In the genomic region with DNA sequence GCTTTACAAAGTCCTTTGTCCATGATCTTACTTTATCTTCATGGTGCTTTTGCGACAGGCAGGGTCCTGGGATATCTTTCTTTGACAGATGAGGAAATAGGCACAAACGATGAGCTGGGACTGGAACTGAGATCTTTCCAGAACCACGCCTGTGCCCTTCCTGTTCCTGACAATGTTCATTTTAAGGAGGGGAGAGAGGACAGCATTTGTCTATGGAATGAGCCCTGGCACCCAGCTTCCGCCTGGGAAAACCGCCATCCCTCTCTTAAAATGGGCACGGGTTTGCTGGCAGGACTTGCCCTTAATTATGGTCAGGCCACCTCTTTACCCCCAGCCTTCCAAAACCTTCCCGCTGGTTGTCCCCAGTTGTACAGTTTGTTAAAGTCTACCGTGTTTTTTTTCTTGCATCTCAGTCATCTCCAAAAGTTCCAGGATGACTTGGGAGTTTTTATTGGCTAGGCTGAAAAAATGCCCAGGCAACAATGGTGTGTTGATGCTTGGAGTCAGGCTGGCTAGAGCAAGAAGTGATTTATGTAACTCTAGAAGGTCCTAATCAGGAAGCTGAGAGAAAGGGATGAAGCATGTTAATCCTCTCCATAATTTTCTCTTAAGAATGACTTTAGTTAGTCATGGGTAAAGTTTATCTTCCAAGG, we compare ENCODE assay signal across 20 cellular contexts.
A peak's percentile ranks its signal among the peaks of the same experiment; 100 is the strongest.
DNase-seq lines count a peak whose midpoint lies in the region; ATAC-seq and TF ChIP-seq lines count a peak whose summit lies in the region.
"Had no signal": no experiment of that assay in that cellular context is flagged by ENCODE, and none has a peak within 500 bp of the region (broad histone marks: within the 10 kb centered on the region; RNA-seq: fewer than 3 reads in every experiment).

No MANE protein-coding gene starts in this region.

- H3K4me3 ChIP-seq in PC-9 (no peak overlapping the region), subcutaneous abdominal adipose tissue (ENCODE audit: low read depth in 1 of 5, low read length in 5 of 5) (no peak overlapping the region)
- H3K4me3 ChIP-seq: tibial nerve had no signal

- no peaks in the 10 kb centered on the region for H3K9me3 Mint-ChIP-seq in activated CD4-positive, alpha-beta T cell treated with anti-CD3 and anti-CD28 coated beads for 36 hours (ENCODE audit: low read depth)
- H3K9me3 Mint-ChIP-seq: immature natural killer cell had no signal

- H3K4me3 Mint-ChIP-seq in activated CD4-positive, alpha-beta T cell treated with anti-CD3 and anti-CD28 coated beads for 36 hours, result no peak overlapping the region
- H3K4me3 Mint-ChIP-seq: activated naive CD8-positive, alpha-beta T cell; CD4-positive, alpha-beta memory T cell; IgD-negative memory B cell; immature natural killer cell; mesothelial cell of epicardium had no signal

- H3K9me2 ChIP-seq in PC-9 (ENCODE audit: insufficient read depth), result no peaks in the 10 kb centered on the region

- H3K79me2 ChIP-seq in PC-9 (ENCODE audit: low read depth), result no peaks in the 10 kb centered on the region

- intact Hi-C loops in activated CD4-positive, alpha-beta T cell treated with anti-CD3 and anti-CD28 coated beads for 36 hours (cut with DNase I, micrococcal nuclease), result loop anchor here in 1 of 2 experiments (5.0 kb wide), 1 partner anchor 35 kb away; no protein-coding TSS in a partner anchor
- intact Hi-C loops in PC-9 (cut with micrococcal nuclease; ENCODE audit: unreplicated experiment), result no loop called here

- H3K36me3 ChIP-seq in PC-9 (ENCODE audit: low read depth), result no peaks in the 10 kb centered on the region
- H3K36me3 ChIP-seq in subcutaneous abdominal adipose tissue (ENCODE audit: control insufficient read depth in 5 of 5, insufficient read depth in 5 of 5, low read length in 5 of 5), result no peaks in the 10 kb centered on the region
- H3K36me3 ChIP-seq: neutrophil had no signal

- no peaks in the 10 kb centered on the region for H3K9me3 ChIP-seq in PC-9 (ENCODE audit: insufficient read depth, low read depth)
- H3K9me3 ChIP-seq in subcutaneous abdominal adipose tissue (ENCODE audit: control insufficient read depth in 5 of 5, low read length in 5 of 5), result no peaks in the 10 kb centered on the region
- H3K9me3 ChIP-seq: neutrophil, tibial nerve had no signal

- H3K27me3 Mint-ChIP-seq in activated CD4-positive, alpha-beta T cell treated with anti-CD3 and anti-CD28 coated beads for 36 hours, result no peaks in the 10 kb centered on the region
- H3K27me3 Mint-ChIP-seq: activated naive CD8-positive, alpha-beta T cell; CD4-positive, alpha-beta memory T cell; IgD-negative memory B cell had no signal

- CTCF ChIA-PET in activated CD4-positive, alpha-beta T cell treated with anti-CD3 and anti-CD28 coated beads for 36 hours (lab: Charles Lee), result interaction anchor here (0.7 kb wide), 1 partner anchor 10 kb away, joined by 5 read pairs; no protein-coding TSS in a partner anchor
- CTCF ChIA-PET in PC-9 (lab: Charles Lee), result no interaction called here
- CTCF ChIA-PET in HEK293T (lab: Yijun Ruan, JAX), result no interaction called here

- H3K9ac ChIP-seq in subcutaneous abdominal adipose tissue (ENCODE audit: low read length in 5 of 5), result peak overlapping the region in 1 of 5 donors; percentile 39

- peak overlapping the region; percentile 2; the same call in 1 of the 2 replicates for H3K27ac ChIP-seq in PC-9
- peak overlapping the region; percentile 51 for H3K27ac ChIP-seq in subcutaneous abdominal adipose tissue (ENCODE audit: low read depth, low read length)
- H3K27ac ChIP-seq: neutrophil had no signal

- no peak for DNase-seq in activated CD4-positive, alpha-beta T cell treated with anti-CD3 and anti-CD28 coated beads for 36 hours
- no peak for DNase-seq in activated CD4-positive, alpha-beta T cell treated with anti-CD3 and anti-CD28 coated beads, Interleukin-2, amount 50 U/mL, for 48 hours
- no peak for DNase-seq in PC-9
- peak; percentile 31 for DNase-seq in islet precursor cell
- no peak for DNase-seq in HEK293T (ENCODE audit: extremely low spot score)
- DNase-seq: CD4-positive, alpha-beta memory T cell; DND-41; immature natural killer cell; NCI-H2081 treated with DMSO at 0.1 percent for 48 hours; NCI-H510A treated with DMSO at 0.1 percent for 48 hours; stimulated activated CD4-positive, alpha-beta T cell treated with anti-CD3 and anti-CD28 coated beads, Interleukin-4, amount 100 ng/mL, for 1 hour had no signal

- no peaks in the 10 kb centered on the region for H4K20me1 ChIP-seq in PC-9 (ENCODE audit: insufficient read depth)

- POLR2A ChIA-PET in activated CD4-positive, alpha-beta T cell treated with anti-CD3 and anti-CD28 coated beads for 36 hours (lab: Charles Lee), result no interaction called here
- POLR2A ChIA-PET in PC-9 (lab: Charles Lee; ENCODE audit: unreplicated experiment) (no interaction called here), HEK293T (lab: Yijun Ruan, JAX) (no interaction called here)

- H3F3A ChIP-seq in PC-9 (ENCODE audit: insufficient read depth, low read depth), result peaks cover 11% of the 10 kb centered on the region; the same call in 1 of the 2 replicates

- no peak overlapping the region for H3K4me2 ChIP-seq in PC-9

- no peak for ATAC-seq in activated CD4-positive, alpha-beta T cell treated with anti-CD3 and anti-CD28 coated beads for 36 hours
- no peak for ATAC-seq in HG03139 (IDR thresholded peaks at IDR 0.05; ENCODE audit: unreplicated experiment)
- ATAC-seq in HG02938 (IDR thresholded peaks at IDR 0.05; ENCODE audit: unreplicated experiment), result no peak
- ATAC-seq: Panc1 had no signal

- H3K27me3 ChIP-seq in PC-9 (ENCODE audit: insufficient read depth, low read depth), result no peaks in the 10 kb centered on the region
- no peaks in the 10 kb centered on the region for H3K27me3 ChIP-seq in subcutaneous abdominal adipose tissue (ENCODE audit: control insufficient read depth in 5 of 5, insufficient read depth in 4 of 5, low read length in 5 of 5)
- H3K27me3 ChIP-seq: neutrophil, tibial nerve had no signal

- BruUV-seq in PC-9 (replicated peaks; lab: Mats Ljungman, UMichigan), result no TSS peak

- TF ChIP-seq CTCF in PC-9 (conservative IDR thresholded peaks at IDR 0.05), result no peak

- peak overlapping the region; percentile 87 for H3K27ac Mint-ChIP-seq in activated CD4-positive, alpha-beta T cell treated with anti-CD3 and anti-CD28 coated beads for 36 hours
- H3K27ac Mint-ChIP-seq: activated naive CD8-positive, alpha-beta T cell; immature natural killer cell; mesothelial cell of epicardium had no signal

- H3K36me3 Mint-ChIP-seq in activated CD4-positive, alpha-beta T cell treated with anti-CD3 and anti-CD28 coated beads for 36 hours (ENCODE audit: low read depth), result peaks cover 3% of the 10 kb centered on the region

- H2AFZ ChIP-seq in PC-9, result no peak overlapping the region

- H3K4me1 ChIP-seq in PC-9 (replicated peaks; ENCODE audit: insufficient read depth) (peaks cover 21% of the 10 kb centered on the region), subcutaneous abdominal adipose tissue (ENCODE audit: control insufficient read depth in 5 of 5, insufficient read depth in 5 of 5, low read length in 5 of 5) (peaks cover 6 to 32% (median 23%) of the 10 kb centered on the region in 5 donors)

- H3K4me1 Mint-ChIP-seq in activated CD4-positive, alpha-beta T cell treated with anti-CD3 and anti-CD28 coated beads for 36 hours, result peaks cover 24% of the 10 kb centered on the region
- H3K4me1 Mint-ChIP-seq: CD4-positive, alpha-beta memory T cell; IgD-negative memory B cell; immature natural killer cell had no signal

TF ChIP-seq in HEK293T, 16 proteins besides CTCF, POLR2A, EP300 and RAD21:
- TF ChIP-seq L3MBTL2 (conservative IDR thresholded peaks at IDR 0.05) (no peak), ELF4 (IDR thresholded peaks at IDR 0.05) (no peak), TARDBP (IDR thresholded peaks at IDR 0.05) (no peak), FOXA1 (IDR thresholded peaks at IDR 0.05) (no peak), FOXK2 (IDR thresholded peaks at IDR 0.05) (no peak), FOXM1 (IDR thresholded peaks at IDR 0.05; ENCODE audit: borderline replicate concordance) (no peak), BHLHE40 (IDR thresholded peaks at IDR 0.05; ENCODE audit: borderline replicate concordance) (no peak), ZNF384 (IDR thresholded peaks at IDR 0.05) (no peak), HDGF (IDR thresholded peaks at IDR 0.05; ENCODE audit: borderline replicate concordance) (no peak), CTBP1 (IDR thresholded peaks at IDR 0.05; ENCODE audit: borderline replicate concordance) (no peak), LEF1 (IDR thresholded peaks at IDR 0.05; ENCODE audit: borderline replicate concordance) (no peak), ARNT (IDR thresholded peaks at IDR 0.05) (no peak), NFRKB (IDR thresholded peaks at IDR 0.05) (no peak), SP1 (IDR thresholded peaks at IDR 0.05) (no peak)
- TF ChIP-seq, protein P1, sequence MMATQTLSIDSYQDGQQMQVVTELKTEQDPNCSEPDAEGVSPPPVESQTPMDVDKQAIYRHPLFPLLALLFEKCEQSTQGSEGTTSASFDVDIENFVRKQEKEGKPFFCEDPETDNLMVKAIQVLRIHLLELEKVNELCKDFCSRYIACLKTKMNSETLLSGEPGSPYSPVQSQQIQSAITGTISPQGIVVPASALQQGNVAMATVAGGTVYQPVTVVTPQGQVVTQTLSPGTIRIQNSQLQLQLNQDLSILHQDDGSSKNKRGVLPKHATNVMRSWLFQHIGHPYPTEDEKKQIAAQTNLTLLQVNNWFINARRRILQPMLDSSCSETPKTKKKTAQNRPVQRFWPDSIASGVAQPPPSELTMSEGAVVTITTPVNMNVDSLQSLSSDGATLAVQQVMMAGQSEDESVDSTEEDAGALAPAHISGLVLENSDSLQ (IDR thresholded peaks at IDR 0.05), result no peak
